Comparison of ENCODE assay signal across 14 cellular contexts in the genomic region with DNA sequence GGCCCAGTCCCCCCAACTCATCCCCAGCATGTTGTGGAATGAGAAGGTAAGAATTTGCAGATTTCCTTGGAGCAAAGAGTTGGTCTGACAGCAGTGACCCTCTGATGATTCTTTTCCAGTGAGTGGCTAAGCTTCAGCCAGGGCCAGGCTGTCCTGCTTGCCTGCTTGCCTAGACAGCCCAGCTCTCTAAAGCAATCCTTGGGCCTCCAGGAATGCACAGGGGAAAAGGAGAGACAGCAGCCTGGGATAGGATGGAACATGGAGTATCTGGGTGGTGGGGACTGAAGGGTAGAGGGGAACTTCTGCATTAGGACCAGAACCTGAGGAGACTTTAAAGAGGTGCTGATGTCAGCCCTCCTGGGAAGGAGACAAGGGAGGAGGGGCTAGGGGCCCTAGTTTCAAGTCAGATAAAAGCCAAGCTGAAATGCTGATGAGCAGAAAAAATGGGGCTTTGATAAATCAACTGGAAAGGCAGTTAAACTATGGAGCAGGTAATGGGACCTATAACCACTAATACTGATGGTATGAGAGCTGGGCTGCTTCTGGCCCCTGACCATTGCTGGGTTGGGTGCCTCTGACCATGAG. TPM values are rescaled to one million over a fixed set of nuclear protein-coding genes. Genes with fewer than 3 reads are reported as not detected.
DNase-seq lines count a peak whose midpoint lies in the region; ATAC-seq and TF ChIP-seq lines count a peak whose summit lies in the region.
"Had no signal": no experiment of that assay in that cellular context is flagged by ENCODE, and none has a peak within 500 bp of the region (broad histone marks: within the 10 kb centered on the region; RNA-seq: fewer than 3 reads in every experiment).

No MANE protein-coding gene starts in this region.

- H3K4me1 ChIP-seq in A673 (ENCODE audit: insufficient read depth, low read length, poor library complexity, severe bottlenecking) (peaks cover 35% of the 10 kb centered on the region), left lung (peaks cover 0 to 45% of the 10 kb centered on the region in 2 donors)

- peak overlapping the region; percentile 87 for H3K4me3 ChIP-seq in A673 (ENCODE audit: low read depth, low read length, poor library complexity, severe bottlenecking)
- peak overlapping the region; percentile 70; the same call in 1 of the 2 replicates for H3K4me3 ChIP-seq in WI38 (ENCODE audit: low read depth, low read length)
- H3K4me3 ChIP-seq in left lung = no peak overlapping the region

- no TSS peak for BruUV-seq in A673 (replicated peaks; lab: Mats Ljungman, UMichigan)

- TF ChIP-seq CTCF in A673 (conservative IDR thresholded peaks at IDR 0.05; ENCODE audit: low read depth, low read length) (no peak), WI38 (IDR thresholded peaks at IDR 0.05; ENCODE audit: low read depth, low read length) (no peak), left lung (IDR thresholded peaks at IDR 0.05) (no peak)

- intact Hi-C loops in A673 (cut with micrococcal nuclease; ENCODE audit: unreplicated experiment) = no loop called here
- intact Hi-C loops in left lung (cut with DNase I) = no loop called here

- CTCF ChIA-PET in A673 (lab: Charles Lee) = no interaction called here

- H3K9me3 ChIP-seq in A673 (ENCODE audit: low read depth, low read length, poor library complexity, severe bottlenecking) (no peaks in the 10 kb centered on the region), left lung (no peaks in the 10 kb centered on the region)

- peaks cover 6% of the 10 kb centered on the region for H3K36me3 ChIP-seq in A673 (ENCODE audit: insufficient read depth, low read length, poor library complexity, severe bottlenecking)
- no peaks in the 10 kb centered on the region for H3K36me3 ChIP-seq in left lung

- no peak for ATAC-seq in GM21447 (IDR thresholded peaks at IDR 0.05; ENCODE audit: unreplicated experiment)
- ATAC-seq in GM21529 (IDR thresholded peaks at IDR 0.05; ENCODE audit: unreplicated experiment) = no peak
- ATAC-seq in left lung = no peak
- ATAC-seq: esophagus mucosa had no signal

- H3K27ac ChIP-seq in A673 (ENCODE audit: low read depth, low read length, poor library complexity, severe bottlenecking) = peak overlapping the region; percentile 35
- no peak overlapping the region for H3K27ac ChIP-seq in left lung

- no peaks in the 10 kb centered on the region for H3K27me3 ChIP-seq in A673 (replicated peaks; ENCODE audit: insufficient read depth, low read depth, low read length, poor library complexity)
- H3K27me3 ChIP-seq in left lung = peaks cover 84 to 100% of the 10 kb centered on the region in 2 donors

- DNase-seq in A673 (ENCODE audit: low spot score) (no peak), GM03348 (ENCODE audit: low spot score) (peak; percentile 26), left kidney (ENCODE audit: low read depth, low spot score) (peak; percentile 89), left lung (no peak), cerebellar nuclear complex (lab: John Stamatoyannopoulos, UW) (no peak)
- DNase-seq: central memory CD4-positive, alpha-beta T cell; KBM-7; NCI-H187 treated with DMSO at 0.1 percent for 48 hours; NCI-H526 treated with DMSO at 0.1 percent for 48 hours; Right ventricle myocardium superior had no signal

- POLR2A ChIA-PET in A673 (lab: Charles Lee; ENCODE audit: low non-redundant PET) = no interaction called here

RNA-seq across cellular contexts. Expression of a gene that starts 1.8 kb away (rescaled TPM):
- total RNA-seq in A673 (2021) (32.2 and 37.9 TPM in 2 replicates), left lung (1 to 10 TPM; 2.4 to 3.0 TPM)

RNA-seq across cellular contexts. Expression of a gene that starts 4.2 kb away (rescaled TPM):
- total RNA-seq in A673 (2021) (19.8 and 27.6 TPM in 2 replicates), left lung (1 to 10 TPM; 5.1 to 6.7 TPM)

RNA-seq across cellular contexts. Expression of a gene that starts 6.1 kb away (rescaled TPM):
- total RNA-seq in A673 (2021) = 13.1 and 16.3 TPM in 2 replicates
- total RNA-seq in left lung = under 1 TPM; 0.32 to 0.39 TPM
- total RNA-seq: esophagus mucosa, Right ventricle myocardium superior had no signal

RNA-seq across cellular contexts. Expression of a gene that starts 15.4 kb away (rescaled TPM):
- total RNA-seq in A673 (2021) = 5.9 and 6.4 TPM in 2 replicates
- total RNA-seq in left lung = 1 to 10 TPM; 3.3 to 4.2 TPM

RNA-seq across cellular contexts. Expression of a gene that starts 17.1 kb away (rescaled TPM):
- total RNA-seq in A673 (2021) (8.2 and 14.6 TPM in 2 replicates), left lung (not detected)
- total RNA-seq: esophagus mucosa, Right ventricle myocardium superior had no signal

Comparison
In these comparisons a context has a peak if more than half of its experiments do, and no peak if none do; other contexts are left out.
1. DNase-seq: peak in GM03348 (single experiment) and left kidney (single experiment); none in A673 (single experiment), left lung (0 of 2) and cerebellar nuclear complex (0 of 2).
2. H3K4me3 ChIP-seq: peak in A673 (single experiment) and WI38 (single experiment); none in left lung (0 of 2).
3. RNA of a gene that starts 6.1 kb away (total RNA-seq): 13.1 to 16.3 TPM in A673; 0.32 to 0.39 TPM in left lung; every median in the first group is over 10 times any median in the second.